Comparison of ENCODE assay signal across 27 cellular contexts in the genomic region with DNA sequence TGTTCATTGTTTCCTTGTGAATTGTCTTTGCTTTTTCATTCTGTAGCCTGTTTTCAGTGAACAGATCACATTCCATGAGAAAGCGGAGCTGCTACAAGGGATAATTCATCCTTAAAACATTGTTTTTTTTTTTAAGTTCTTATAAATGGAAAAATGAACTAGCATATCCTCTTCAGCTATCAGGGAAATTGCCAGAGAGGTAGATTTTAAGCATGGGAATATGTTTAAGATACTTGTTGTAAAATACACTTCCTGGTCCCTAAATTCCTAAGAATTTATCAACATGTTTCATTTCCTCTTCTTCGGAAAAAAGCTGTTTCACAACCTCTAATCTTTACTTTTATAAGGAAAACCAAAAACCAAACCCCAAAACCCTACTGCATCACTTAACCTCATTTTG.
DNase-seq lines count a peak whose midpoint lies in the region; ATAC-seq and TF ChIP-seq lines count a peak whose summit lies in the region.
"Had no signal": no experiment of that assay in that cellular context is flagged by ENCODE, and none has a peak within 500 bp of the region (broad histone marks: within the 10 kb centered on the region; RNA-seq: fewer than 3 reads in every experiment).

No MANE protein-coding gene starts in this region.

- no peak for ATAC-seq in GM19324 (IDR thresholded peaks at IDR 0.05; ENCODE audit: low FRiP score, unreplicated experiment)
- ATAC-seq: activated T-cell treated with anti-CD3 and anti-CD28 coated beads, Interleukin-2, amount 50 U/mL, for 72 hours; heart right ventricle; PC-3; stimulated activated memory B cell treated with anti-CD40 and anti-IgM and Interleukin-4, amounts not matched to agents 10 μg/mL and 1 μg/mL and 100 μg/mL, for 72 hours had no signal

- H3K9me3 ChIP-seq in adipocyte (ENCODE audit: control insufficient read depth, low read length) (no peaks in the 10 kb centered on the region), osteoblast (ENCODE audit: low read depth, low read length) (no peaks in the 10 kb centered on the region)
- H3K9me3 ChIP-seq: heart right ventricle, left ventricle myocardium inferior, suprapubic skin, uterus had no signal

- H4K20me1 ChIP-seq in osteoblast (ENCODE audit: insufficient read depth, low read length) = no peaks in the 10 kb centered on the region

- H3K79me2 ChIP-seq in osteoblast (ENCODE audit: insufficient read depth, low read length) = no peaks in the 10 kb centered on the region

- H3K4me3 ChIP-seq in adipocyte (ENCODE audit: low read length) = no peak overlapping the region
- no peak overlapping the region for H3K4me3 ChIP-seq in osteoblast (ENCODE audit: insufficient read depth, low read length)
- H3K4me3 ChIP-seq: heart right ventricle, left ventricle myocardium inferior, skin epidermis, suprapubic skin, uterus had no signal

- H3K4me2 ChIP-seq in osteoblast (ENCODE audit: insufficient read depth, low read length) = peak overlapping the region; percentile 47

- H3K27ac ChIP-seq in epithelial cell of prostate (peak overlapping the region; percentile 40), osteoblast (ENCODE audit: low read depth, low read length) (peak overlapping the region; percentile 53)
- H3K27ac ChIP-seq: heart right ventricle, left ventricle myocardium inferior, suprapubic skin, uterus had no signal

- H3K27me3 ChIP-seq in adipocyte (replicated peaks; ENCODE audit: control insufficient read depth, insufficient read depth, low read length) = no peaks in the 10 kb centered on the region
- H3K27me3 ChIP-seq in osteoblast (ENCODE audit: insufficient read depth, low read length) = no peaks in the 10 kb centered on the region
- H3K27me3 ChIP-seq: heart right ventricle, suprapubic skin, uterus had no signal

- no peaks in the 10 kb centered on the region for H3K36me3 ChIP-seq in adipocyte (ENCODE audit: control insufficient read depth, insufficient read depth, low read length, severe bottlenecking)
- H3K36me3 ChIP-seq in osteoblast (ENCODE audit: insufficient read depth, low read length) = no peaks in the 10 kb centered on the region
- H3K36me3 ChIP-seq: heart right ventricle, left ventricle myocardium inferior, suprapubic skin, uterus had no signal

- H3K9ac ChIP-seq in adipocyte (ENCODE audit: low read length) = no peak overlapping the region

- peak overlapping the region; percentile 52 for H2AFZ ChIP-seq in osteoblast (ENCODE audit: low read length)

- H3K4me1 ChIP-seq in adipocyte (ENCODE audit: control insufficient read depth, insufficient read depth, low read length) (peaks cover 9% of the 10 kb centered on the region), osteoblast (ENCODE audit: insufficient read depth, low read length) (peaks cover 25% of the 10 kb centered on the region)
- H3K4me1 ChIP-seq: left ventricle myocardium inferior, suprapubic skin, uterus had no signal

- no peak for TF ChIP-seq CTCF in osteoblast (IDR thresholded peaks at IDR 0.05; ENCODE audit: extremely low read depth, low read depth, low read length)

- peak; percentile 69 for DNase-seq in ELR (ENCODE audit: low read depth)
- DNase-seq in adipocyte (ENCODE audit: low read depth) = peak; percentile 36
- no peak for DNase-seq in epithelial cell of prostate (ENCODE audit: low read depth, low spot score)
- peak; percentile 21 for DNase-seq in osteoblast (ENCODE audit: insufficient read length, low spot score, missing footprints)
- DNase-seq in stimulated activated CD4-positive, alpha-beta T cell treated with anti-CD3 and anti-CD28 coated beads, Interleukin-2, amount 100 ng/mL, for 48 hours = no peak
- DNase-seq in medulla oblongata (ENCODE audit: extremely low spot score) = no peak
- DNase-seq in retina = no peak
- DNase-seq: activated CD4-positive, alpha-beta T cell treated with anti-CD3 and anti-CD28 coated beads for 48 hours; activated naive CD4-positive, alpha-beta T cell treated with anti-CD3 and anti-CD28 coated beads, Interleukin-2, amount 10 ng/mL, durations not matched to agents 7 days and 5 days; activated T-cell treated with anti-CD3 and anti-CD28 coated beads, Interleukin-2, amount 50 U/mL, for 72 hours; anterior cingulate cortex; CD4-positive, CD25-positive, alpha-beta regulatory T cell; DMS 273 treated with DMSO at 0.1 percent for 48 hours; effector CD4-positive, alpha-beta T cell; GDM1; heart right ventricle; left ventricle myocardium inferior; NCI-H1417; NCI-H446; PC-3; SIG-M5; stimulated activated CD4-positive, alpha-beta T cell treated with anti-CD3 and anti-CD28 coated beads, Interleukin-2, amount 100 ng/mL, for 24 hours; uterus had no signal

Comparison
In these comparisons a context has a peak if more than half of its experiments do, and no peak if none do; other contexts are left out.
1. DNase-seq: peak in ELR (single experiment), adipocyte (single experiment) and osteoblast (single experiment); none in epithelial cell of prostate (single experiment), stimulated activated CD4-positive, alpha-beta T cell treated with anti-CD3 and anti-CD28 coated beads, Interleukin-2, amount 100 ng/mL, for 48 hours (0 of 2), medulla oblongata (single experiment) and retina (single experiment).